In the genomic region with DNA sequence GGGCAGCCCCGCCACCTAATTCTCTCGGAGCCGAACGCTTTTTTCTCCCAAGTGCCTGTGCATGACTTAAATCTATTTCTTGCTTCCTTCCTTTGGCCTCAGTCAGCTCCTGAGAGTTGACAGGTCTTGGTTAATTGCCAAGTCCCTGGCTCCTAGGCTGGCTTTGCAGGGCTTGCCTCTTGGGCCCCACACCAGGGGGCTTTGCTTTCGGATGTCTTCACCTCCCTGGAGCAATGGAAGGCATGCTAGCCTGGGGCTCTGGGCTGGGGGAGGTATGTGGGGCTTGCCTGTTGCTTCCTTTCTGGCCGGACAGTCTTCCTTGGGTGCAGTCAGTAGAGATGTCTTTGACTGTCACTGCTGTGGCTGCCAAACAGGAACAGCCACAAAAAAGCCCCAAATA, we compare ENCODE assay signal across 15 cellular contexts. TPM values are rescaled to one million over a fixed set of nuclear protein-coding genes. Genes with fewer than 3 reads are reported as not detected.
DNase-seq lines count a peak whose midpoint lies in the region; ATAC-seq and TF ChIP-seq lines count a peak whose summit lies in the region.
"Had no signal": no experiment of that assay in that cellular context is flagged by ENCODE, and none has a peak within 500 bp of the region (broad histone marks: within the 10 kb centered on the region; RNA-seq: fewer than 3 reads in every experiment).

No MANE protein-coding gene starts in this region.

- H3K27ac ChIP-seq in PC-3 (ENCODE audit: low read length) (no peak overlapping the region), osteoblast (ENCODE audit: low read depth, low read length) (peak overlapping the region; percentile 73), aorta (ENCODE audit: low read depth in 1 of 2, low read length in 2 of 2) (no peak overlapping the region)

- no peak overlapping the region for H3K4me3 Mint-ChIP-seq in dendritic cell treated with granulocyte-macrophage colony-stimulating factor and Interleukin-4, amounts not matched to agents 40 ng/mL and 50 ng/mL, for 4 days
- H3K4me3 Mint-ChIP-seq in immature natural killer cell, result no peak overlapping the region
- H3K4me3 Mint-ChIP-seq: activated naive CD8-positive, alpha-beta T cell treated with anti-CD3 and anti-CD28 coated beads for 36 hours had no signal

- peaks cover 7% of the 10 kb centered on the region for H3K27me3 Mint-ChIP-seq in dendritic cell treated with granulocyte-macrophage colony-stimulating factor and Interleukin-4, amounts not matched to agents 40 ng/mL and 50 ng/mL, for 4 days
- H3K27me3 Mint-ChIP-seq in immature natural killer cell (ENCODE audit: low read depth in 3 of 3), result peaks cover 0 to 12% (median 4%) of the 10 kb centered on the region in 3 donors
- H3K27me3 Mint-ChIP-seq: activated naive CD8-positive, alpha-beta T cell treated with anti-CD3 and anti-CD28 coated beads for 36 hours had no signal

- no peaks in the 10 kb centered on the region for H3K9me3 Mint-ChIP-seq in dendritic cell treated with granulocyte-macrophage colony-stimulating factor and Interleukin-4, amounts not matched to agents 40 ng/mL and 50 ng/mL, for 4 days
- H3K9me3 Mint-ChIP-seq in immature natural killer cell, result no peaks in the 10 kb centered on the region
- H3K9me3 Mint-ChIP-seq: activated naive CD8-positive, alpha-beta T cell treated with anti-CD3 and anti-CD28 coated beads for 36 hours had no signal

- BruUV-seq in PC-3 (replicated peaks; lab: Mats Ljungman, UMichigan), result no TSS peak

- H3K36me3 ChIP-seq in PC-3 (ENCODE audit: low read depth, low read length) (no peaks in the 10 kb centered on the region), osteoblast (ENCODE audit: insufficient read depth, low read length) (no peaks in the 10 kb centered on the region), aorta (ENCODE audit: control insufficient read depth in 1 of 2, insufficient read depth in 2 of 2, low read length in 1 of 2) (no peaks in the 10 kb centered on the region)
- H3K36me3 ChIP-seq: BE2C had no signal

- ATAC-seq in PC-3, result no peak
- ATAC-seq in aorta (ENCODE audit: low FRiP score), result no peak
- no peak for ATAC-seq in HG02970 (IDR thresholded peaks at IDR 0.05; ENCODE audit: low FRiP score, unreplicated experiment)
- ATAC-seq: right cardiac atrium had no signal

- TF ChIP-seq CTCF in PC-3 (conservative IDR thresholded peaks at IDR 0.05; ENCODE audit: low read depth, low read length) (no peak), osteoblast (IDR thresholded peaks at IDR 0.05; ENCODE audit: extremely low read depth, low read depth, low read length) (no peak)

- H4K20me1 ChIP-seq in PC-3 (ENCODE audit: low read length) (no peaks in the 10 kb centered on the region), osteoblast (ENCODE audit: insufficient read depth, low read length) (no peaks in the 10 kb centered on the region)

- H3K4me1 ChIP-seq in PC-3 (ENCODE audit: insufficient read depth, low read length), result peaks cover 76% of the 10 kb centered on the region
- peaks cover 72% of the 10 kb centered on the region for H3K4me1 ChIP-seq in osteoblast (ENCODE audit: insufficient read depth, low read length)
- peaks cover 0 to 4% of the 10 kb centered on the region in 2 donors for H3K4me1 ChIP-seq in aorta (ENCODE audit: control insufficient read depth in 1 of 2, insufficient read depth in 2 of 2, low read length in 2 of 2)

- H3K36me3 Mint-ChIP-seq in dendritic cell treated with granulocyte-macrophage colony-stimulating factor and Interleukin-4, amounts not matched to agents 40 ng/mL and 50 ng/mL, for 4 days (ENCODE audit: low read depth), result no peaks in the 10 kb centered on the region
- no peaks in the 10 kb centered on the region for H3K36me3 Mint-ChIP-seq in immature natural killer cell
- H3K36me3 Mint-ChIP-seq: activated naive CD8-positive, alpha-beta T cell treated with anti-CD3 and anti-CD28 coated beads for 36 hours had no signal

- H3K27ac Mint-ChIP-seq in dendritic cell treated with granulocyte-macrophage colony-stimulating factor and Interleukin-4, amounts not matched to agents 40 ng/mL and 50 ng/mL, for 4 days, result peak overlapping the region; percentile 8
- no peak overlapping the region for H3K27ac Mint-ChIP-seq in immature natural killer cell
- H3K27ac Mint-ChIP-seq: activated naive CD8-positive, alpha-beta T cell treated with anti-CD3 and anti-CD28 coated beads for 36 hours had no signal

- CTCF ChIA-PET in PC-3 (lab: Charles Lee), result interaction anchor here (0.6 kb wide), 1 partner anchor 41 kb away, joined by 3 read pairs; no protein-coding TSS in a partner anchor

- no peaks in the 10 kb centered on the region for H3F3A ChIP-seq in PC-3 (ENCODE audit: low read length, unreplicated experiment)

- peaks cover 96% of the 10 kb centered on the region for H3K4me1 Mint-ChIP-seq in dendritic cell treated with granulocyte-macrophage colony-stimulating factor and Interleukin-4, amounts not matched to agents 40 ng/mL and 50 ng/mL, for 4 days (ENCODE audit: low read depth)
- no peaks in the 10 kb centered on the region for H3K4me1 Mint-ChIP-seq in immature natural killer cell

- H3K9me2 ChIP-seq in PC-3 (replicated peaks; ENCODE audit: low read length), result no peaks in the 10 kb centered on the region

- H3K4me3 ChIP-seq in PC-3 (ENCODE audit: low read length) (no peak overlapping the region), osteoblast (ENCODE audit: insufficient read depth, low read length) (no peak overlapping the region), aorta (ENCODE audit: low read length in 2 of 2) (no peak overlapping the region)

- H3K4me2 ChIP-seq in PC-3 (ENCODE audit: low read length) (peak overlapping the region; percentile 45), osteoblast (ENCODE audit: insufficient read depth, low read length) (no peak overlapping the region)

- H2AFZ ChIP-seq in PC-3 (ENCODE audit: low read length) (no peak overlapping the region), osteoblast (ENCODE audit: low read length) (no peak overlapping the region)

- POLR2A ChIA-PET in PC-3 (lab: Charles Lee; ENCODE audit: unreplicated experiment), result no interaction called here

- no peaks in the 10 kb centered on the region for H3K9me3 ChIP-seq in PC-3 (ENCODE audit: low read length)
- H3K9me3 ChIP-seq in osteoblast (ENCODE audit: low read depth, low read length), result no peaks in the 10 kb centered on the region
- no peaks in the 10 kb centered on the region for H3K9me3 ChIP-seq in aorta (ENCODE audit: control insufficient read depth, low read length)
- H3K9me3 ChIP-seq: BE2C had no signal

- 19 to 25% methylated on average over 6 of the region's 6 CpGs for WGBS in aorta, 2 donors

- H3K79me2 ChIP-seq in PC-3 (ENCODE audit: low read length) (peaks cover 29% of the 10 kb centered on the region), osteoblast (ENCODE audit: insufficient read depth, low read length) (no peaks in the 10 kb centered on the region)

- intact Hi-C loops in PC-3 (cut with micrococcal nuclease) (loop anchor here (2.0 kb wide), 1 partner anchor 37 kb away; no protein-coding TSS in a partner anchor), aorta (cut with DNase I) (no loop called here)
- intact Hi-C loops in dendritic cell treated with granulocyte-macrophage colony-stimulating factor and Interleukin-4, amounts not matched to agents 40 ng/mL and 50 ng/mL, for 4 days (cut with micrococcal nuclease), result no loop called here

- peak; percentile 47 for DNase-seq in EL
- DNase-seq in PC-3, result peak; percentile 52
- no peak for DNase-seq in osteoblast (ENCODE audit: insufficient read length, low spot score, missing footprints)
- DNase-seq in aorta, result no peak
- DNase-seq in immature natural killer cell, result no peak
- no peak for DNase-seq in D341Med (ENCODE audit: low spot score)
- DNase-seq: activated CD8-positive, alpha-beta memory T cell treated with anti-CD3 and anti-CD28 coated beads, Interleukin-2, amount 50 U/mL, for 4 hours; activated naive CD8-positive, alpha-beta T cell treated with anti-CD3 and anti-CD28 coated beads for 36 hours; BE2C; NCI-H1092; stimulated activated naive CD4-positive, alpha-beta T cell had no signal

- no peaks in the 10 kb centered on the region for H3K27me3 ChIP-seq in PC-3 (ENCODE audit: low read length)
- H3K27me3 ChIP-seq in osteoblast (ENCODE audit: insufficient read depth, low read length), result no peaks in the 10 kb centered on the region
- no peaks in the 10 kb centered on the region for H3K27me3 ChIP-seq in aorta (ENCODE audit: control insufficient read depth in 1 of 2, insufficient read depth in 2 of 2, low read length in 1 of 2)
- H3K27me3 ChIP-seq: BE2C had no signal

- H3K9ac ChIP-seq in PC-3 (ENCODE audit: low read length), result no peak overlapping the region

RNA-seq across cellular contexts. Expression of gene KRT80, which starts 2.2 kb away (rescaled TPM):
- total RNA-seq in PC-3 (2014; rRNA removed), result 19.8 and 30.1 TPM in 2 replicates
- total RNA-seq in osteoblast, result 0.59 and 0.72 TPM in 2 replicates
- under 1 TPM; 0.12 to 0.71 TPM for total RNA-seq in aorta
- under 1 TPM in 1 of 2 donors, not detected in 1; 0.20 TPM for polyA plus RNA-seq in aorta
- not detected for polyA plus RNA-seq in immature natural killer cell
- total RNA-seq: activated naive CD8-positive, alpha-beta T cell treated with anti-CD3 and anti-CD28 coated beads for 36 hours had no signal

RNA-seq across cellular contexts. Expression of gene KRT7, which starts 39.1 kb away (rescaled TPM):
- total RNA-seq in PC-3 (2014; rRNA removed) (2,144 and 2,979 TPM in 2 replicates), osteoblast (20.9 and 27.9 TPM in 2 replicates), aorta (10 to 100 TPM in 1 of 2 donors, 1 to 10 TPM in 1; 8.7 to 17.3 TPM)
- polyA plus RNA-seq in aorta (100 to 1,000 TPM in 1 of 2 donors, 10 to 100 TPM in 1; 82.6 to 110 TPM), immature natural killer cell (not detected)
- total RNA-seq: SK-MEL-5 had no signal

Comparison
In these comparisons a context has a peak if more than half of its experiments do, and no peak if none do; other contexts are left out.
1. DNase-seq: peak in EL (single experiment) and PC-3 (single experiment); none in osteoblast (single experiment), aorta (0 of 2), immature natural killer cell (0 of 3) and D341Med (single experiment).
2. RNA of gene KRT80, which starts 2.2 kb away (total RNA-seq): 19.8 to 30.1 TPM in PC-3; 0.59 to 0.72 TPM in osteoblast and 0.12 to 0.71 TPM in aorta; every median in the first group is over 10 times any median in the second.
3. RNA of gene KRT7, which starts 39.1 kb away (total RNA-seq): 2,144 to 2,979 TPM in PC-3; 20.9 to 27.9 TPM in osteoblast and 8.7 to 17.3 TPM in aorta; every median in the first group is over 10 times any median in the second.